ENCODE assay signal across 26 cellular contexts in genomic region chr16:87881327-87882200, GRCh38. TPM values are rescaled to one million over a fixed set of nuclear protein-coding genes. Genes with fewer than 3 reads are reported as not detected.
A peak's percentile ranks its signal among the peaks of the same experiment; 100 is the strongest.
DNase-seq lines count a peak whose midpoint lies in the region; ATAC-seq and TF ChIP-seq lines count a peak whose summit lies in the region.
"Had no signal": no experiment of that assay in that cellular context is flagged by ENCODE, and none has a peak within 500 bp of the region (broad histone marks: within the 10 kb centered on the region; RNA-seq: fewer than 3 reads in every experiment).

No MANE protein-coding gene starts in this region.

- H4K20me1 ChIP-seq in BLaER1 treated with 17β-estradiol and CSF1 and Interleukin-3, amounts not matched to agents 10 nM and 100 nM: no peaks in the 10 kb centered on the region; a peak in 1 of 22 replicates

- POLR2A ChIA-PET in HEK293 (lab: Yijun Ruan, JAX): no interaction called here

- peak overlapping the region; percentile 68 to 90 (median 83) for H3K4me2 ChIP-seq in BLaER1 treated with 17β-estradiol and CSF1 and Interleukin-3, amounts not matched to agents 10 nM and 100 nM
- H3K4me2 ChIP-seq: KMS-11 had no signal

- peaks cover 11% of the 10 kb centered on the region for H3K27me3 Mint-ChIP-seq in brain
- H3K27me3 Mint-ChIP-seq: naive thymus-derived CD8-positive, alpha-beta T cell had no signal

- no peak overlapping the region for H3K4me3 Mint-ChIP-seq in brain
- H3K4me3 Mint-ChIP-seq: CD4-positive, alpha-beta memory T cell; H9; naive thymus-derived CD8-positive, alpha-beta T cell; stimulated activated naive B cell treated with anti-CD40 and anti-IgM and Interleukin-4, amounts not matched to agents 10 μg/mL and 1 μg/mL and 100 μg/mL, for 72 hours; T-cell had no signal

- peak overlapping the region in 2 of 11 experiments; percentile 15 to 33; a peak in 2 of 22 replicates for H3K27ac ChIP-seq in BLaER1 treated with 17β-estradiol and CSF1 and Interleukin-3, amounts not matched to agents 10 nM and 100 nM
- no peak overlapping the region for H3K27ac ChIP-seq in HEK293 (ENCODE audit: extremely low read depth, low read depth, low read length)
- H3K27ac ChIP-seq: adrenal gland, cardiac muscle cell, foreskin keratinocyte, KMS-11, tibial artery had no signal

- H3K36me3 Mint-ChIP-seq in brain: no peaks in the 10 kb centered on the region
- H3K36me3 Mint-ChIP-seq: CD4-positive, alpha-beta memory T cell; naive thymus-derived CD8-positive, alpha-beta T cell; stimulated activated naive B cell treated with anti-CD40 and anti-IgM and Interleukin-4, amounts not matched to agents 10 μg/mL and 1 μg/mL and 100 μg/mL, for 72 hours; T-cell had no signal

- no peaks in the 10 kb centered on the region for H3K36me3 ChIP-seq in BLaER1 treated with 17β-estradiol and CSF1 and Interleukin-3, amounts not matched to agents 10 nM and 100 nM
- no peaks in the 10 kb centered on the region for H3K36me3 ChIP-seq in HEK293 (ENCODE audit: control insufficient read depth in 2 of 2, insufficient read depth in 1 of 2, low read length in 2 of 2)
- H3K36me3 ChIP-seq: adrenal gland, cardiac muscle cell, tibial artery had no signal

- no peak for ATAC-seq in HG03039 (IDR thresholded peaks at IDR 0.05; ENCODE audit: unreplicated experiment)
- ATAC-seq in GM19324 (IDR thresholded peaks at IDR 0.05; ENCODE audit: low FRiP score, unreplicated experiment): no peak
- ATAC-seq: foreskin keratinocyte; naive thymus-derived CD8-positive, alpha-beta T cell; PC-3; stimulated activated naive B cell treated with anti-CD40 and anti-IgM and Interleukin-4, amounts not matched to agents 10 μg/mL and 1 μg/mL and 100 μg/mL, for 72 hours; T-cell had no signal

- CTCF ChIA-PET in HEK293 (lab: Yijun Ruan, JAX): interaction anchor here (1.5 to 3.0 kb wide), 2 partner anchors 10 to 102 kb away, joined by 6 to 10 read pairs; no protein-coding TSS in a partner anchor

- H3K9me3 Mint-ChIP-seq in brain: peaks cover 0 to 5% (median 0%) of the 10 kb centered on the region in 5 experiments
- H3K9me3 Mint-ChIP-seq: naive thymus-derived CD8-positive, alpha-beta T cell; stimulated activated naive B cell treated with anti-CD40 and anti-IgM and Interleukin-4, amounts not matched to agents 10 μg/mL and 1 μg/mL and 100 μg/mL, for 72 hours; T-cell had no signal

- no peak for TF ChIP-seq CTCF in HEK293 (tag by site-specific recombination; IDR thresholded peaks at IDR 0.05)
- no peak for TF ChIP-seq CTCF in brain (conservative IDR thresholded peaks at IDR 0.05)

- H3K9ac ChIP-seq in BLaER1 treated with 17β-estradiol and CSF1 and Interleukin-3, amounts not matched to agents 10 nM and 100 nM: peak overlapping the region in 7 of 11 experiments; percentile 16 to 54 (median 36); a peak in 11 of 22 replicates
- H3K9ac ChIP-seq: KMS-11 had no signal

- peaks cover 29% of the 10 kb centered on the region for H3K4me1 Mint-ChIP-seq in brain
- H3K4me1 Mint-ChIP-seq: T-cell had no signal

- peak overlapping the region in 4 of 5 experiments; percentile 50 to 83 (median 77) for H3K27ac Mint-ChIP-seq in brain
- H3K27ac Mint-ChIP-seq: T-cell had no signal

- H3K4me3 ChIP-seq in BLaER1 treated with 17β-estradiol and CSF1 and Interleukin-3, amounts not matched to agents 10 nM and 100 nM: peak overlapping the region in 6 of 10 experiments; percentile 7 to 45 (median 22); a peak in 5 of 20 replicates
- no peak overlapping the region for H3K4me3 ChIP-seq in HEK293 (ENCODE audit: low read depth, low read length)
- H3K4me3 ChIP-seq: adrenal gland, cardiac muscle cell, tibial artery had no signal

- H3K27me3 ChIP-seq in BLaER1 treated with 17β-estradiol and CSF1 and Interleukin-3, amounts not matched to agents 10 nM and 100 nM: peaks cover 0 to 31% (median 10%) of the 10 kb centered on the region in 11 experiments; a peak in 14 of 22 replicates
- H3K27me3 ChIP-seq: adrenal gland, cardiac muscle cell had no signal

- peaks cover 0 to 9% (median 0%) of the 10 kb centered on the region in 11 experiments; a peak in 9 of 22 replicates for H3K9me3 ChIP-seq in BLaER1 treated with 17β-estradiol and CSF1 and Interleukin-3, amounts not matched to agents 10 nM and 100 nM (replicated peaks in 1 of 11)
- no peaks in the 10 kb centered on the region for H3K9me3 ChIP-seq in HEK293 (ENCODE audit: control insufficient read depth, insufficient read depth, low read depth, low read length)
- H3K9me3 ChIP-seq: adrenal gland, tibial artery had no signal

- H3K4me1 ChIP-seq in BLaER1 treated with 17β-estradiol and CSF1 and Interleukin-3, amounts not matched to agents 10 nM and 100 nM: peaks cover 16 to 44% (median 36%) of the 10 kb centered on the region in 10 experiments
- no peaks in the 10 kb centered on the region for H3K4me1 ChIP-seq in HEK293 (ENCODE audit: control insufficient read depth, insufficient read depth, low read length)
- H3K4me1 ChIP-seq: adrenal gland, foreskin keratinocyte, tibial artery had no signal

- DNase-seq in myocyte (ENCODE audit: low read depth): peak; percentile 55
- DNase-seq in kidney tubule cell (ENCODE audit: low spot score): no peak
- DNase-seq: activated CD4-positive, alpha-beta T cell treated with anti-CD3 and anti-CD28 coated beads for 48 hours; adrenal gland; CD4-positive, alpha-beta memory T cell; foreskin keratinocyte; H9; mammary epithelial cell; naive thymus-derived CD8-positive, alpha-beta T cell; PC-3; SIG-M5; stimulated activated CD4-positive, alpha-beta T cell treated with anti-CD3 and anti-CD28 coated beads, Interleukin-1b, Interleukin-23, amount 100 ng/mL, for 48 hours; stimulated activated naive B cell treated with anti-CD40 and anti-IgM and Interleukin-4, amounts not matched to agents 10 μg/mL and 1 μg/mL and 100 μg/mL, for 72 hours; T-cell; tibial artery had no signal

TF ChIP-seq in HEK293, 187 proteins besides CTCF, POLR2A, EP300 and RAD21:
- peak; percentile 39; the same call in 1 of the 2 replicates for TF ChIP-seq EGR2 (tag by site-specific recombination; IDR thresholded peaks at IDR 0.05; ENCODE audit: low read depth)
- TF ChIP-seq ZNF112 (tag by site-specific recombination; IDR thresholded peaks at IDR 0.05): no peak
- TF ChIP-seq GLI4 (tag by site-specific recombination; IDR thresholded peaks at IDR 0.05): no peak
- no peak for TF ChIP-seq ZNF184 (tag by site-specific recombination; IDR thresholded peaks at IDR 0.05)

RNA-seq across cellular contexts. Expression of gene SLC7A5, which starts 12.3 kb away (rescaled TPM):
- polyA plus RNA-seq in brain (ENCODE audit: insufficient read depth, low read depth, low replicate concordance): 101 TPM
- total RNA-seq in myocyte: 47.1 and 48.6 TPM in 2 replicates
- polyA plus RNA-seq in myocyte (2012): 469 TPM

RNA-seq across cellular contexts. Expression of gene CA5A, which starts 54.8 kb away (rescaled TPM):
- 0.54 TPM for polyA plus RNA-seq in brain (ENCODE audit: insufficient read depth, low read depth, low replicate concordance)
- not detected in 2 replicates for total RNA-seq in myocyte
- polyA plus RNA-seq in myocyte (2012): not detected
- total RNA-seq: cardiac muscle cell; CD4-positive, alpha-beta memory T cell; dermis microvascular lymphatic vessel endothelial cell; epithelial cell of proximal tubule; foreskin keratinocyte; H9; kidney epithelial cell; mammary epithelial cell; naive thymus-derived CD8-positive, alpha-beta T cell; PC-3; skeletal muscle tissue had no signal
- polyA plus RNA-seq: adrenal gland; cardiac muscle cell; CD4-positive, alpha-beta memory T cell; foreskin keratinocyte; mammary epithelial cell; naive thymus-derived CD8-positive, alpha-beta T cell had no signal
